ENCODE assay signal across 4 cellular contexts in the genomic region with DNA sequence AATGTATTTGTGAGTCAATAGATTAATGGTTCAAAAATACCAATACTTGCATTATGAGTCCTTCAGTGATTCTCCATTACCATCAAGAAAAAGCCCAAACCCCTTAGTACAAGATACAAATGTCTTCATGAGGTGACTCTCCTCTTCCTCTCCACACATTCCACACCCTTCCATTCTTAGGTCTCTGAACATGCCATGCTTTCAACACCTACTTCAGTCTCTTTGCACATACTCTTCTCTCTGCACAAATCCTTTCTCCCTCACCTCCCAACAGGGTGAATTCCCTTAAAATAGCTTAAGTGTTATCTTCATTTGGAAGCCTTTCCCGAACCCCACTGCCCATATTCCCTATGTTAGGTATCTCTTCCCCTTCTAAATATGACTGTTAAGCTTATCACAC.
"Had no signal": no experiment of that assay in that cellular context is flagged by ENCODE, and none has a peak within 500 bp of the region (broad histone marks: within the 10 kb centered on the region; RNA-seq: fewer than 3 reads in every experiment).

No MANE protein-coding gene starts in this region.

- DNase-seq: H9, HCEC 1CT, IMR-90 had no signal

- ATAC-seq: GM23338 had no signal
